ENCODE assay signal across 27 cellular contexts in genomic region chr6:75291744-75292143, GRCh38.
"Had no signal": no experiment of that assay in that cellular context is flagged by ENCODE, and none has a peak within 500 bp of the region (broad histone marks: within the 10 kb centered on the region; RNA-seq: fewer than 3 reads in every experiment).

No MANE protein-coding gene starts in this region.

- H3K4me3 ChIP-seq: adrenal gland, MG63, SJCRH30 had no signal

- H3K9me3 ChIP-seq: adrenal gland, MG63, SJCRH30, SK-N-SH had no signal

- DNase-seq: activated CD4-positive, alpha-beta T cell treated with anti-CD3 and anti-CD28 coated beads for 36 hours; activated CD4-positive, CD25-positive, alpha-beta regulatory T cell; activated CD8-positive, alpha-beta memory T cell treated with anti-CD3 and anti-CD28 coated beads, Interleukin-2, amount 50 U/mL, for 4 hours; activated CD8-positive, alpha-beta T cell treated with anti-CD3 and anti-CD28 coated beads for 36 hours; activated gamma-delta T cell treated with Interleukin-2 at 50 U/mL for 16 hours; activated naive CD4-positive, alpha-beta T cell treated with anti-CD3 and anti-CD28 coated beads, Interleukin-2, amount 10 ng/mL, durations not matched to agents 7 days and 5 days; activated naive CD8-positive, alpha-beta T cell treated with anti-CD3 and anti-CD28 coated beads, Interleukin-2, amount 10 ng/mL, durations not matched to agents 7 days and 5 days; activated T-cell treated with anti-CD3 and anti-CD28 coated beads, Interleukin-2, amount 50 U/mL, for 72 hours; adrenal gland; aorta; brain microvascular endothelial cell; MG63; NCI-H1105 treated with DMSO at 0.1 percent for 48 hours; NCI-H1436 treated with DMSO at 0.1 percent for 48 hours; NCI-H187; NCI-H2081; NCI-H510A treated with DMSO at 0.1 percent for 48 hours; NCI-H69; NK-92 treated with Interleukin-12 subunit alpha and Interleukin-12 subunit beta, amount 100 ng/mL, for 24 hours; RPMI8226; SJCRH30; SK-N-SH; T-helper 1 cell had no signal

- H3K27me3 ChIP-seq: adrenal gland, brain microvascular endothelial cell, MG63, SJCRH30 had no signal

- H3K9me3 Mint-ChIP-seq: activated CD8-positive, alpha-beta T cell treated with anti-CD3 and anti-CD28 coated beads for 36 hours; activated naive CD4-positive, alpha-beta T cell treated with anti-CD3 and anti-CD28 coated beads, Interleukin-2, amount 10 ng/mL, durations not matched to agents 7 days and 5 days; activated naive CD8-positive, alpha-beta T cell treated with anti-CD3 and anti-CD28 coated beads, Interleukin-2, amount 10 ng/mL, durations not matched to agents 7 days and 5 days; activated T-cell treated with anti-CD3 and anti-CD28 coated beads, Interleukin-2, amount 50 U/mL, for 72 hours; activated T-helper 2 cell treated with anti-CD3 and anti-CD28 coated beads, Interferon-gamma antibody, Interleukin-2, Interleukin-4, amounts not matched to agents 10 μg/mL and 5 μg/mL and 100 μg/mL, durations not matched to agents 14 hours and 24 hours and 36 hours had no signal

- H3K27me3 Mint-ChIP-seq: activated CD4-positive, alpha-beta T cell treated with anti-CD3 and anti-CD28 coated beads for 36 hours; activated CD8-positive, alpha-beta T cell treated with anti-CD3 and anti-CD28 coated beads for 36 hours; activated naive CD4-positive, alpha-beta T cell treated with anti-CD3 and anti-CD28 coated beads, Interleukin-2, amount 10 ng/mL, durations not matched to agents 7 days and 5 days; activated naive CD8-positive, alpha-beta T cell treated with anti-CD3 and anti-CD28 coated beads, Interleukin-2, amount 10 ng/mL, durations not matched to agents 7 days and 5 days had no signal

- ATAC-seq: activated CD4-positive, alpha-beta T cell treated with anti-CD3 and anti-CD28 coated beads for 36 hours; activated CD8-positive, alpha-beta T cell treated with anti-CD3 and anti-CD28 coated beads for 36 hours; activated T-cell treated with anti-CD3 and anti-CD28 coated beads, Interleukin-2, amount 50 U/mL, for 72 hours; Panc1; Right ventricle myocardium inferior had no signal

- H3K4me3 Mint-ChIP-seq: activated CD4-positive, alpha-beta T cell treated with anti-CD3 and anti-CD28 coated beads for 36 hours; activated CD8-positive, alpha-beta T cell treated with anti-CD3 and anti-CD28 coated beads for 36 hours; activated naive CD4-positive, alpha-beta T cell treated with anti-CD3 and anti-CD28 coated beads, Interleukin-2, amount 10 ng/mL, durations not matched to agents 7 days and 5 days; activated naive CD8-positive, alpha-beta T cell treated with anti-CD3 and anti-CD28 coated beads, Interleukin-2, amount 10 ng/mL, durations not matched to agents 7 days and 5 days; activated T-cell treated with anti-CD3 and anti-CD28 coated beads, Interleukin-2, amount 50 U/mL, for 72 hours had no signal

- H3K27ac ChIP-seq: brain microvascular endothelial cell, SJCRH30, VCaP had no signal

- H3K27ac Mint-ChIP-seq: activated CD4-positive, alpha-beta T cell treated with anti-CD3 and anti-CD28 coated beads for 36 hours; activated CD8-positive, alpha-beta T cell treated with anti-CD3 and anti-CD28 coated beads for 36 hours; activated naive CD4-positive, alpha-beta T cell treated with anti-CD3 and anti-CD28 coated beads, Interleukin-2, amount 10 ng/mL, durations not matched to agents 7 days and 5 days; activated naive CD8-positive, alpha-beta T cell treated with anti-CD3 and anti-CD28 coated beads, Interleukin-2, amount 10 ng/mL, durations not matched to agents 7 days and 5 days; activated T-cell treated with anti-CD3 and anti-CD28 coated beads, Interleukin-2, amount 50 U/mL, for 72 hours; activated T-helper 2 cell treated with anti-CD3 and anti-CD28 coated beads, Interferon-gamma antibody, Interleukin-2, Interleukin-4, amounts not matched to agents 10 μg/mL and 5 μg/mL and 100 μg/mL, durations not matched to agents 14 hours and 24 hours and 36 hours had no signal

- H3K4me1 ChIP-seq: adrenal gland, SJCRH30 had no signal

- H3K36me3 ChIP-seq: adrenal gland, brain microvascular endothelial cell, MG63, SJCRH30 had no signal
